In genomic region chr7:125876436-125876835, GRCh38 we compare ENCODE assay signal across 26 cellular contexts.
"Had no signal": no experiment of that assay in that cellular context is flagged by ENCODE, and none has a peak within 500 bp of the region (broad histone marks: within the 10 kb centered on the region; RNA-seq: fewer than 3 reads in every experiment).

No MANE protein-coding gene starts in this region.

- H3K4me1 Mint-ChIP-seq: endodermal cell; mesothelial cell of epicardium; naive B cell; stimulated activated effector memory CD8-positive, alpha-beta T cell treated with anti-CD3 and anti-CD28 coated beads, Interleukin-12 subunit alpha, Interleukin-12 subunit beta, amount 100 ng/mL, for 72 hours had no signal

- DNase-seq: cortex of kidney; effector CD8-positive, alpha-beta T cell; endodermal cell; foreskin melanocyte; hypothalamus; mesenchymal stem cell; mucosa of descending colon; naive B cell; right lobe of liver; stimulated activated CD4-positive, alpha-beta T cell treated with anti-CD3 and anti-CD28 coated beads, Interleukin-2, amount 100 ng/mL, for 24 hours; stimulated activated CD4-positive, alpha-beta T cell treated with anti-CD3 and anti-CD28 coated beads, Interleukin-4, amount 100 ng/mL, for 24 hours; stimulated activated naive CD4-positive, alpha-beta T cell treated with Interleukin-2 at 50 U/mL for 16 hours; stomach; thyroid gland; trophoblast cell had no signal

- H3K27ac Mint-ChIP-seq: endodermal cell; mesothelial cell of epicardium; naive B cell; natural killer cell treated with Interleukin-12 subunit alpha and Interleukin-12 subunit beta and Interleukin-15 and Interleukin-18, amount 100 ng/mL, for 72 hours; progenitor cell of endocrine pancreas; stimulated activated effector memory CD8-positive, alpha-beta T cell treated with anti-CD3 and anti-CD28 coated beads, Interleukin-12 subunit alpha, Interleukin-12 subunit beta, amount 100 ng/mL, for 72 hours had no signal

- H3K4me3 Mint-ChIP-seq: endodermal cell; mesothelial cell of epicardium; naive B cell; natural killer cell treated with Interleukin-12 subunit alpha and Interleukin-12 subunit beta and Interleukin-15 and Interleukin-18, amount 100 ng/mL, for 72 hours; neural crest cell; stimulated activated effector memory CD8-positive, alpha-beta T cell treated with anti-CD3 and anti-CD28 coated beads, Interleukin-12 subunit alpha, Interleukin-12 subunit beta, amount 100 ng/mL, for 72 hours had no signal

- H3K4me3 ChIP-seq: esophagus muscularis mucosa, lung, mucosa of descending colon, right lobe of liver, stomach, thyroid gland, vagina had no signal

- H2AFZ ChIP-seq: parathyroid adenoma had no signal

- H3K79me2 ChIP-seq: parathyroid adenoma had no signal

- H3K4me1 ChIP-seq: esophagus muscularis mucosa, parathyroid adenoma, right lobe of liver, stomach, thyroid gland, vagina had no signal

- H3K36me3 Mint-ChIP-seq: mesothelial cell of epicardium; naive B cell; stimulated activated effector memory CD8-positive, alpha-beta T cell treated with anti-CD3 and anti-CD28 coated beads, Interleukin-12 subunit alpha, Interleukin-12 subunit beta, amount 100 ng/mL, for 72 hours had no signal

- H3K9me3 ChIP-seq: esophagus muscularis mucosa, neutrophil, right lobe of liver, thyroid gland, vagina had no signal

- FAIRE-seq: keratinocyte had no signal

- H3K27me3 Mint-ChIP-seq: naive B cell; natural killer cell treated with Interleukin-12 subunit alpha and Interleukin-12 subunit beta and Interleukin-15 and Interleukin-18, amount 100 ng/mL, for 72 hours; progenitor cell of endocrine pancreas had no signal

- H3K27ac ChIP-seq: esophagus muscularis mucosa, neutrophil, parathyroid adenoma, right lobe of liver, stomach, thyroid gland, vagina had no signal

- H3K36me3 ChIP-seq: esophagus muscularis mucosa, neutrophil, right lobe of liver, stomach, thyroid gland, vagina had no signal

- H3K27me3 ChIP-seq: esophagus muscularis mucosa, neutrophil, right lobe of liver, stomach, thyroid gland, vagina had no signal
